Comparison of ENCODE assay signal across 8 cellular contexts in genomic region chr4:152536545-152537182, GRCh38. TPM values are rescaled to one million over a fixed set of nuclear protein-coding genes. Genes with fewer than 3 reads are reported as not detected.
DNase-seq lines count a peak whose midpoint lies in the region; ATAC-seq and TF ChIP-seq lines count a peak whose summit lies in the region.

No MANE protein-coding gene starts in this region.

- intact Hi-C loops in tibial artery (cut with DNase I; ENCODE audit: low total_unique reads): no loop called here

- H3K27me3 Mint-ChIP-seq in endodermal cell (ENCODE audit: insufficient read depth): no peaks in the 10 kb centered on the region

- H3K27ac Mint-ChIP-seq in endodermal cell: peak overlapping the region; percentile 93

- H3K4me1 Mint-ChIP-seq in endodermal cell: peaks cover 27% of the 10 kb centered on the region

- H3K9me3 ChIP-seq in HUES48 (ENCODE audit: control insufficient read depth, insufficient read depth, low read length): peaks cover 3% of the 10 kb centered on the region; the same call in 1 of the 2 replicates
- H3K9me3 ChIP-seq in endodermal cell (ENCODE audit: control insufficient read depth, low read length): peaks cover 13% of the 10 kb centered on the region
- H3K9me3 ChIP-seq in mucosa of rectum (ENCODE audit: control insufficient read depth in 2 of 2, low read length in 2 of 2): no peaks in the 10 kb centered on the region
- peaks cover 0 to 3% (median 0%) of the 10 kb centered on the region in 3 donors for H3K9me3 ChIP-seq in tibial artery

- peak; percentile 44 for ATAC-seq in GM21528 (IDR thresholded peaks at IDR 0.05; ENCODE audit: low FRiP score, unreplicated experiment)

- H3K9ac ChIP-seq in HUES48 (ENCODE audit: low read depth, low read length) (peak overlapping the region; percentile 85), endodermal cell (ENCODE audit: extremely low read depth, low read length, poor library complexity, severe bottlenecking) (peak overlapping the region; percentile 71), mucosa of rectum (ENCODE audit: low read depth in 1 of 2, low read length in 2 of 2) (peak overlapping the region; percentile 86 to 98)

- DNase-seq in DMS153 treated with DMSO at 0.1 percent for 48 hours (lab: John Stamatoyannopoulos, UW; ENCODE audit: unreplicated experiment): peak; percentile 46
- no peak for DNase-seq in DMS153 (lab: John Stamatoyannopoulos, UW)
- no peak for DNase-seq in endodermal cell
- peak; percentile 38 to 67 for DNase-seq in tibial artery

- H3K27me3 ChIP-seq in HUES48 (ENCODE audit: control insufficient read depth, insufficient read depth, low read length) (no peaks in the 10 kb centered on the region; the same call in 1 of the 2 replicates), endodermal cell (ENCODE audit: control insufficient read depth, insufficient read depth, low read length, poor library complexity, severe bottlenecking) (no peaks in the 10 kb centered on the region), mucosa of rectum (ENCODE audit: control insufficient read depth in 2 of 2, insufficient read depth in 2 of 2, low read length in 2 of 2) (no peaks in the 10 kb centered on the region), tibial artery (no peaks in the 10 kb centered on the region)

- H3K4me3 ChIP-seq in HUES48 (ENCODE audit: low read depth, low read length): peak overlapping the region; percentile 81
- H3K4me3 ChIP-seq in endodermal cell (ENCODE audit: low read length): peak overlapping the region; percentile 95
- H3K4me3 ChIP-seq in mucosa of rectum (ENCODE audit: low read length in 2 of 2): peak overlapping the region; percentile 87 to 91
- peak overlapping the region; percentile 73 to 80 for H3K4me3 ChIP-seq in tibial artery

- peaks cover 13% of the 10 kb centered on the region for H3K36me3 Mint-ChIP-seq in endodermal cell (ENCODE audit: low read depth)

- peaks cover 16% of the 10 kb centered on the region for H3K36me3 ChIP-seq in HUES48 (ENCODE audit: control insufficient read depth, insufficient read depth, low read length)
- H3K36me3 ChIP-seq in endodermal cell (ENCODE audit: control insufficient read depth, insufficient read depth, low read length): peaks cover 10% of the 10 kb centered on the region
- peaks cover 6 to 9% of the 10 kb centered on the region in 2 donors for H3K36me3 ChIP-seq in mucosa of rectum (ENCODE audit: control insufficient read depth in 2 of 2, insufficient read depth in 2 of 2, low read length in 2 of 2)
- peaks cover 0 to 15% (median 6%) of the 10 kb centered on the region in 3 donors for H3K36me3 ChIP-seq in tibial artery

- peaks cover 3% of the 10 kb centered on the region for H3K9me3 Mint-ChIP-seq in endodermal cell

- H3K4me1 ChIP-seq in HUES48 (ENCODE audit: control insufficient read depth, insufficient read depth, low read length) (peaks cover 20% of the 10 kb centered on the region), endodermal cell (ENCODE audit: control insufficient read depth, insufficient read depth, low read length) (peaks cover 9% of the 10 kb centered on the region), mucosa of rectum (ENCODE audit: control insufficient read depth in 2 of 2, insufficient read depth in 2 of 2, low read length in 2 of 2) (peaks cover 13 to 19% of the 10 kb centered on the region in 2 donors), tibial artery (peaks cover 0 to 46% (median 31%) of the 10 kb centered on the region in 4 donors)

- WGBS in endodermal cell (ENCODE audit: insufficient coverage in 1 of 2, insufficient read length in 1 of 2), 2 experiments: 5 to 6% methylated on average over 11 to 24 of the region's 24 CpGs

- peak overlapping the region; percentile 88 for H3K4me3 Mint-ChIP-seq in endodermal cell

- H3K27ac ChIP-seq in HUES48 (ENCODE audit: low read depth, low read length) (peak overlapping the region; percentile 92), VCaP (peak overlapping the region; percentile 86), endodermal cell (ENCODE audit: low read depth, low read length) (peak overlapping the region; percentile 85), mucosa of rectum (ENCODE audit: low read depth in 2 of 2, low read length in 2 of 2) (peak overlapping the region; percentile 97 to 99), tibial artery (peak overlapping the region; percentile 87 to 92)

- TF ChIP-seq CTCF in VCaP (conservative IDR thresholded peaks at IDR 0.05) (no peak), endodermal cell (conservative IDR thresholded peaks at IDR 0.05) (no peak), tibial artery (IDR thresholded peaks at IDR 0.05) (no peak)

RNA-seq across cellular contexts. Expression of gene FBXW7, which starts 0.8 kb away (rescaled TPM):
- total RNA-seq in endodermal cell: 10 to 100 TPM; 34.3 to 34.4 TPM
- polyA plus RNA-seq in endodermal cell (2013, experiment 1 of 2): 23.6 TPM
- polyA plus RNA-seq in endodermal cell (2013, experiment 2 of 2): 19.3 TPM

Comparison
In these comparisons a context has a peak if more than half of its experiments do, and no peak if none do; other contexts are left out.
1. DNase-seq: peak in DMS153 treated with DMSO at 0.1 percent for 48 hours (single experiment) and tibial artery (2 of 2); none in DMS153 (single experiment) and endodermal cell (single experiment).
2. Peak in every context shown above with its lines, with median percentiles within 50 percentile points of each other: H3K27ac ChIP-seq, H3K4me3 ChIP-seq and H3K9ac ChIP-seq.